In genomic region chr16:30053376-30054015, GRCh38 we compare ENCODE assay signal across 8 cellular contexts. TPM values are rescaled to one million over a fixed set of nuclear protein-coding genes. Genes with fewer than 3 reads are reported as not detected.
DNase-seq lines count a peak whose midpoint lies in the region; ATAC-seq and TF ChIP-seq lines count a peak whose summit lies in the region.

No MANE protein-coding gene starts in this region.

- H3K27ac ChIP-seq in AG04450 (ENCODE audit: low read depth, low read length): peak overlapping the region; percentile 39
- H3K27ac ChIP-seq in fibroblast of lung (ENCODE audit: insufficient read depth, low read length): peak overlapping the region; percentile 64
- H3K27ac ChIP-seq in ovary: no peak overlapping the region

- no peak for TF ChIP-seq EP300 in ovary (IDR thresholded peaks at IDR 0.05)

- H3K9me3 ChIP-seq in AG04450 (ENCODE audit: control insufficient read depth, insufficient read depth, low read length): no peaks in the 10 kb centered on the region; the same call in 1 of the 2 replicates
- no peaks in the 10 kb centered on the region for H3K9me3 ChIP-seq in fibroblast of lung (ENCODE audit: control insufficient read depth, insufficient read depth, low read depth, low read length)
- no peaks in the 10 kb centered on the region for H3K9me3 ChIP-seq in ovary

- no peak for DNase-seq in AG04450 (ENCODE audit: low read depth, low spot score)
- DNase-seq in fibroblast of lung (ENCODE audit: low read depth in 2 of 2): peak in 1 of 2 donors; percentile 62
- DNase-seq in ovary: no peak
- DNase-seq in HUDEP-2 (lab: John Stamatoyannopoulos, UW; ENCODE audit: unreplicated experiment in 76 of 76): no peak
- no peak for DNase-seq in NOMO-1 treated with dmso at 0.1 percent for 144 hours (lab: John Stamatoyannopoulos, UW; ENCODE audit: unreplicated experiment)

- no peaks in the 10 kb centered on the region for H4K20me1 ChIP-seq in fibroblast of lung (ENCODE audit: control insufficient read depth, extremely low read depth, insufficient read depth, low read length)

- peaks cover 5% of the 10 kb centered on the region for H3K4me1 ChIP-seq in fibroblast of lung (ENCODE audit: control insufficient read depth, extremely low read depth, insufficient read depth, low read length)
- peaks cover 3% of the 10 kb centered on the region for H3K4me1 ChIP-seq in ovary (ENCODE audit: insufficient read depth)

- TF ChIP-seq POLR2A in ovary (IDR thresholded peaks at IDR 0.05): no peak

- POLR2A ChIA-PET in AG04450 (lab: Yijun Ruan, JAX): interaction anchor here (0.7 to 2.2 kb wide), 2 partner anchors 12 to 22 kb away, joined by 3 to 25 read pairs; partner anchors contain the start of gene ALDOA

- 3 to 5% (median 4%) methylated on average over 19 of the region's 19 CpGs for WGBS in ovary, 3 donors

- CTCF ChIA-PET in AG04450 (lab: Charles Lee): interaction anchor here (0.6 kb wide), 1 partner anchor 205 kb away, joined by 3 read pairs; no protein-coding TSS in a partner anchor

- ATAC-seq in GM21723 (IDR thresholded peaks at IDR 0.05; ENCODE audit: unreplicated experiment) (peak; percentile 8), SK-N-SH treated with all-trans-retinoic acid at 6 μM for 48 hours (peak; percentile 64), GM21737 (IDR thresholded peaks at IDR 0.05; ENCODE audit: unreplicated experiment) (no peak)

- H3K27me3 ChIP-seq in AG04450 (ENCODE audit: control insufficient read depth, insufficient read depth, low read length) (no peaks in the 10 kb centered on the region), fibroblast of lung (ENCODE audit: control insufficient read depth, insufficient read depth, low read length) (no peaks in the 10 kb centered on the region), ovary (no peaks in the 10 kb centered on the region)

- H3K9ac ChIP-seq in fibroblast of lung (ENCODE audit: insufficient read depth, low read length): peak overlapping the region; percentile 71

- H2AFZ ChIP-seq in fibroblast of lung (ENCODE audit: low read length): peak overlapping the region; percentile 60

- H3K79me2 ChIP-seq in fibroblast of lung (ENCODE audit: control insufficient read depth, insufficient read depth, low read length): peaks cover 3% of the 10 kb centered on the region

- TF ChIP-seq CTCF in AG04450 (IDR thresholded peaks at IDR 0.05; ENCODE audit: low read depth, low read length) (no peak), fibroblast of lung (conservative IDR thresholded peaks at IDR 0.05 in 1 of 2, IDR thresholded peaks at IDR 0.05 in 1 of 2; ENCODE audit: low read depth in 1 of 2, low read length in 2 of 2) (no peak), ovary (IDR thresholded peaks at IDR 0.05) (no peak)

- H3K4me3 ChIP-seq in AG04450 (ENCODE audit: low read depth, low read length) (peak overlapping the region; percentile 81), fibroblast of lung (replicated peaks in 1 of 4; ENCODE audit: control extremely low read depth in 1 of 4, insufficient read depth in 1 of 4, low read depth in 3 of 4, low read length in 4 of 4) (peak overlapping the region; percentile 53 to 88 (median 68)), ovary (peak overlapping the region; percentile 57)

- peaks cover 2% of the 10 kb centered on the region for H3K36me3 ChIP-seq in fibroblast of lung (ENCODE audit: control insufficient read depth, insufficient read depth, low read length)
- H3K36me3 ChIP-seq in ovary: no peaks in the 10 kb centered on the region

- intact Hi-C loops in ovary (cut with DNase I): loop anchor here in 1 of 4 donors (10.0 kb wide), 1 partner anchor 481 kb away; the partner anchor contains the start of gene ZNF747

- H3K4me2 ChIP-seq in fibroblast of lung (ENCODE audit: extremely low read depth, insufficient read depth, low read length): peak overlapping the region; percentile 80

TF ChIP-seq in SK-N-SH treated with all-trans-retinoic acid at 6 μM for 48 hours, 23 proteins besides CTCF, POLR2A, EP300 and RAD21:
- TF ChIP-seq GLIS3 (CRISPR knock-in tag; IDR thresholded peaks at IDR 0.05) (no peak), RARB (CRISPR knock-in tag; IDR thresholded peaks at IDR 0.05) (no peak), ZFP30 (CRISPR knock-in tag; IDR thresholded peaks at IDR 0.05) (no peak), ZNF70 (CRISPR knock-in tag; IDR thresholded peaks at IDR 0.05) (no peak), TCF4 (CRISPR knock-in tag; IDR thresholded peaks at IDR 0.05; ENCODE audit: borderline replicate concordance) (no peak), OSR1 (CRISPR knock-in tag; IDR thresholded peaks at IDR 0.05) (no peak), POU6F1 (CRISPR knock-in tag; IDR thresholded peaks at IDR 0.05; ENCODE audit: borderline replicate concordance, low read depth) (no peak), SNAI2 (CRISPR knock-in tag; IDR thresholded peaks at IDR 0.05) (no peak)

RNA-seq across cellular contexts. Expression of gene ALDOA, which starts 12.1 kb away (rescaled TPM):
- polyA plus RNA-seq in AG04450 (2011; rRNA removed) (631 and 806 TPM in 2 replicates), fibroblast of lung (1,015 and 1,066 TPM in 2 replicates), ovary (100 to 1,000 TPM; 252 to 522 TPM)
- 968 and 1,220 TPM in 2 replicates for polyA minus RNA-seq in AG04450 (2011; rRNA and poly(A)+ RNA removed)
- total RNA-seq in fibroblast of lung (461 and 474 TPM in 2 replicates), ovary (1,000 to 10,000 TPM in 1 of 7 donors, 100 to 1,000 TPM in 6; 395 to 1,259 (median 847) TPM)
- 1,704 and 1,856 TPM in 2 replicates for polyA plus RNA-seq in fibroblast of lung (2012)
- 3,082 and 4,109 TPM in 2 replicates for polyA minus RNA-seq in fibroblast of lung (ENCODE audit: low replicate concordance)

RNA-seq across cellular contexts. Expression of gene PPP4C, which starts 22.3 kb away (rescaled TPM):
- 112 and 140 TPM in 2 replicates for polyA plus RNA-seq in AG04450 (2011; rRNA removed)
- polyA minus RNA-seq in AG04450 (2011; rRNA and poly(A)+ RNA removed): 325 and 433 TPM in 2 replicates
- 134 and 147 TPM in 2 replicates for total RNA-seq in fibroblast of lung
- 116 and 161 TPM in 2 replicates for polyA plus RNA-seq in fibroblast of lung
- 110 and 164 TPM in 2 replicates for polyA plus RNA-seq in fibroblast of lung (2012)
- 526 and 648 TPM in 2 replicates for polyA minus RNA-seq in fibroblast of lung (ENCODE audit: low replicate concordance)
- 10 to 100 TPM; 21.9 to 55.8 (median 49.1) TPM for total RNA-seq in ovary
- polyA plus RNA-seq in ovary: 10 to 100 TPM; 13.7 to 58.8 TPM

RNA-seq across cellular contexts. Expression of gene TLCD3B, which starts 22.4 kb away (rescaled TPM):
- polyA plus RNA-seq in AG04450 (2011; rRNA removed) (not detected in 2 replicates), fibroblast of lung (0.11 TPM in 1 of 2 replicates, not detected in the other), ovary (not detected)
- polyA minus RNA-seq in AG04450 (2011; rRNA and poly(A)+ RNA removed): not detected in 2 replicates
- total RNA-seq in fibroblast of lung (not detected in 2 replicates), ovary (under 1 TPM in 1 of 7 donors, not detected in 6; 0.15 TPM)
- polyA plus RNA-seq in fibroblast of lung (2012): 0.12 TPM in 1 of 2 replicates, not detected in the other
- polyA minus RNA-seq in fibroblast of lung (ENCODE audit: low replicate concordance): not detected in 2 replicates

RNA-seq across cellular contexts. Expression of gene C16orf92, which starts 30.5 kb away (rescaled TPM):
- polyA plus RNA-seq in AG04450 (2011; rRNA removed): not detected in 2 replicates
- not detected in 2 replicates for polyA minus RNA-seq in AG04450 (2011; rRNA and poly(A)+ RNA removed)
- total RNA-seq in fibroblast of lung: not detected in 2 replicates
- polyA plus RNA-seq in fibroblast of lung: not detected in 2 replicates
- not detected in 2 replicates for polyA plus RNA-seq in fibroblast of lung (2012)
- polyA minus RNA-seq in fibroblast of lung (ENCODE audit: low replicate concordance): not detected in 2 replicates
- not detected for total RNA-seq in ovary
- polyA plus RNA-seq in ovary: not detected

RNA-seq across cellular contexts. Expression of gene TBX6, which starts 38.2 kb away (rescaled TPM):
- polyA plus RNA-seq in AG04450 (2011; rRNA removed) (not detected in 2 replicates), fibroblast of lung (not detected in 2 replicates), ovary (1 to 10 TPM in 1 of 2 donors, under 1 TPM in 1; 0.08 to 1.1 TPM)
- not detected in 2 replicates for polyA minus RNA-seq in AG04450 (2011; rRNA and poly(A)+ RNA removed)
- total RNA-seq in fibroblast of lung (0.26 and 0.33 TPM in 2 replicates), ovary (1 to 10 TPM in 3 of 7 donors, under 1 TPM in 4; 0.23 to 1.5 (median 0.75) TPM)
- polyA plus RNA-seq in fibroblast of lung (2012): 0.06 and 0.12 TPM in 2 replicates
- polyA minus RNA-seq in fibroblast of lung (ENCODE audit: low replicate concordance): not detected in 2 replicates

Comparison
In these comparisons a context has a peak if more than half of its experiments do, and no peak if none do; other contexts are left out.
1. H3K27ac ChIP-seq: peak in AG04450 (single experiment) and fibroblast of lung (single experiment); none in ovary (0 of 2).
2. Peak in every context shown above with its lines, with median percentiles within 50 percentile points of each other: H3K4me3 ChIP-seq.